ENCODE assay signal across 10 cellular contexts in the genomic region with DNA sequence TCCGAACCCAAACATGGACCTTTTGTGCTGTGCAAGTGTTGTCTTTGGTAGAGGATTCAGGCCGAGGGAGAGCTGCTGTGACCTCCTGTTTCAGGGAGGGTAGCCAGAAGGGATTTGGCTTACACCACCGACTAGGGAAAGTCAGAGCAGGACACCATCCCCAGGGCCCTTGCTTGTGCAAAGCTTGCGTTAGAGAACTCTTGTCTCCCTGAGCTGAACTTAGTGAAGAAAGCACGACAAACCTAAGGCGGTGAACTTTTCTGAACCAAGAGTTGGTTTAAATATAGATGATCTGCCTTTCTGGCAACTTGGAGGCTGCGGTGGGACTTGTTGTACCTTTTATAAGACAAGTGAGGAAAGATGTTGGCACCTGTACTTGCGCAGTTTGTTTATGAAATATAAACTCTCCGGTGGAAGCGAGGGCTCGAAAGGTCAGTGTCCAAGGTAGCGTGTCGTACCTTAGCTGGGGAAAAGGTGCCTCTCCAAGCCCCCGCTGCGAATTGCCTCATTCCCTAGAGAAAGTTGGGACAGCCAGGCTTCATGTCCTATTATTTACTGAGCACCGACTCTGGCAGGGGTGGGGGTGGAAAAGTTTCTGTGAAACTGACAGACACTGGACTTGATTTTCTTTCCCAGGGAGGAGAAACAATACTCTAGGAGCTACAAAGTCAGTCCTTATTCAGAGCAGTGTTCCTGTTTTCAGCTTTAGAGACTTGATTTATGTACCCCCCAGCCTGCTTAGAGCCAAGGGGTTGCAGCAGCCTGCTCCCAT. TPM values are rescaled to one million over a fixed set of nuclear protein-coding genes. Genes with fewer than 3 reads are reported as not detected.
DNase-seq lines count a peak whose midpoint lies in the region; ATAC-seq, FAIRE-seq and TF ChIP-seq lines count a peak whose summit lies in the region.
"Had no signal": no experiment of that assay in that cellular context is flagged by ENCODE, and none has a peak within 500 bp of the region (broad histone marks: within the 10 kb centered on the region; RNA-seq: fewer than 3 reads in every experiment).

No MANE protein-coding gene starts in this region.

- peak overlapping the region; percentile 97 to 100 for H3K27ac ChIP-seq in aorta (ENCODE audit: low read depth in 1 of 2, low read length in 2 of 2)

- no peaks in the 10 kb centered on the region for H3K36me3 ChIP-seq in aorta (ENCODE audit: control insufficient read depth in 1 of 2, insufficient read depth in 2 of 2, low read length in 1 of 2)

- H3K4me1 Mint-ChIP-seq in natural killer cell (peaks cover 63% of the 10 kb centered on the region in 2 donors), nephron progenitor cell (peaks cover 91% of the 10 kb centered on the region)
- peaks cover 45 to 51% of the 10 kb centered on the region in 2 donors for H3K4me1 Mint-ChIP-seq in natural killer cell treated with Interleukin-12 subunit alpha and Interleukin-12 subunit beta and Interleukin-15 and Interleukin-18, amount 100 ng/mL, for 72 hours (ENCODE audit: low read depth in 2 of 2)

- H3K36me3 Mint-ChIP-seq in natural killer cell (no peaks in the 10 kb centered on the region), nephron progenitor cell (ENCODE audit: low read depth) (no peaks in the 10 kb centered on the region)
- no peaks in the 10 kb centered on the region for H3K36me3 Mint-ChIP-seq in natural killer cell treated with Interleukin-12 subunit alpha and Interleukin-12 subunit beta and Interleukin-15 and Interleukin-18, amount 100 ng/mL, for 72 hours

- H3K4me3 ChIP-seq in fibroblast of mammary gland (ENCODE audit: control insufficient read depth, low read depth, low read length) (peak overlapping the region; percentile 11), aorta (ENCODE audit: low read length in 2 of 2) (no peak overlapping the region)

- no peak overlapping the region for H3K4me3 Mint-ChIP-seq in natural killer cell
- no peak overlapping the region for H3K4me3 Mint-ChIP-seq in natural killer cell treated with Interleukin-12 subunit alpha and Interleukin-12 subunit beta and Interleukin-15 and Interleukin-18, amount 100 ng/mL, for 72 hours
- peak overlapping the region; percentile 81 for H3K4me3 Mint-ChIP-seq in nephron progenitor cell
- H3K4me3 Mint-ChIP-seq: CD8-positive, alpha-beta memory T cell had no signal

- no peaks in the 10 kb centered on the region for H3K9me3 ChIP-seq in aorta (ENCODE audit: control insufficient read depth, low read length)

- DNase-seq in natural killer cell (no peak), fibroblast of mammary gland (ENCODE audit: low read depth) (peak; percentile 74), nephron progenitor cell (no peak), aorta (peak; percentile 81 to 82), NCI-H1092 (lab: John Stamatoyannopoulos, UW) (no peak), RCC 7860 (ENCODE audit: low spot score) (no peak), NCI-H748 treated with DMSO at 0.1 percent for 48 hours (lab: John Stamatoyannopoulos, UW) (no peak)
- DNase-seq in natural killer cell treated with Interleukin-12 subunit alpha and Interleukin-12 subunit beta and Interleukin-15 and Interleukin-18, amount 100 ng/mL, for 72 hours (ENCODE audit: low spot score): no peak
- DNase-seq: NCI-H1436 had no signal

- ATAC-seq in natural killer cell: no peak
- ATAC-seq in natural killer cell treated with Interleukin-12 subunit alpha and Interleukin-12 subunit beta and Interleukin-15 and Interleukin-18, amount 100 ng/mL, for 72 hours: no peak
- peak; percentile 82 for ATAC-seq in aorta (ENCODE audit: low FRiP score)

- 1 to 5% methylated on average over 16 of the region's 16 CpGs for WGBS in aorta, 2 donors

- H3K9me3 Mint-ChIP-seq in natural killer cell: no peaks in the 10 kb centered on the region
- H3K9me3 Mint-ChIP-seq in natural killer cell treated with Interleukin-12 subunit alpha and Interleukin-12 subunit beta and Interleukin-15 and Interleukin-18, amount 100 ng/mL, for 72 hours: no peaks in the 10 kb centered on the region
- H3K9me3 Mint-ChIP-seq in nephron progenitor cell: no peaks in the 10 kb centered on the region
- H3K9me3 Mint-ChIP-seq: CD8-positive, alpha-beta memory T cell had no signal

- peaks cover 0 to 6% of the 10 kb centered on the region in 2 donors for H3K4me1 ChIP-seq in aorta (ENCODE audit: control insufficient read depth in 1 of 2, insufficient read depth in 2 of 2, low read length in 2 of 2)

- no peak for FAIRE-seq in RCC 7860 (lab: Jason Lieb, UNC)

- no peaks in the 10 kb centered on the region for H3K27me3 ChIP-seq in aorta (ENCODE audit: control insufficient read depth in 1 of 2, insufficient read depth in 2 of 2, low read length in 1 of 2)

- TF ChIP-seq CTCF in natural killer cell (IDR thresholded peaks at IDR 0.05): no peak
- TF ChIP-seq CTCF in fibroblast of mammary gland (conservative IDR thresholded peaks at IDR 0.05; ENCODE audit: control insufficient read depth, insufficient read depth, low read depth, low read length): no peak
- no peak for TF ChIP-seq CTCF in nephron progenitor cell (IDR thresholded peaks at IDR 0.05)

- intact Hi-C loops in natural killer cell (cut with micrococcal nuclease) (no loop called here), aorta (cut with DNase I) (loop anchor here (2.0 to 5.0 kb wide), 3 partner anchors 17 to 42 kb away; a partner anchor contains a TSS)

- H3K27me3 Mint-ChIP-seq in natural killer cell (ENCODE audit: low read depth in 2 of 2): no peaks in the 10 kb centered on the region
- H3K27me3 Mint-ChIP-seq in natural killer cell treated with Interleukin-12 subunit alpha and Interleukin-12 subunit beta and Interleukin-15 and Interleukin-18, amount 100 ng/mL, for 72 hours: no peaks in the 10 kb centered on the region
- no peaks in the 10 kb centered on the region for H3K27me3 Mint-ChIP-seq in nephron progenitor cell (ENCODE audit: low read depth, poor library complexity)
- H3K27me3 Mint-ChIP-seq: CD8-positive, alpha-beta memory T cell had no signal

- peak overlapping the region; percentile 29 to 84 for H3K27ac Mint-ChIP-seq in natural killer cell
- H3K27ac Mint-ChIP-seq in natural killer cell treated with Interleukin-12 subunit alpha and Interleukin-12 subunit beta and Interleukin-15 and Interleukin-18, amount 100 ng/mL, for 72 hours: no peak overlapping the region
- H3K27ac Mint-ChIP-seq in nephron progenitor cell: peak overlapping the region; percentile 99

RNA-seq across cellular contexts. Expression of a gene that starts 31.6 kb away (rescaled TPM):
- 10 to 100 TPM; 34.6 to 48.4 (median 47.9) TPM for total RNA-seq in natural killer cell
- total RNA-seq in natural killer cell treated with Interleukin-12 subunit alpha and Interleukin-12 subunit beta and Interleukin-15 and Interleukin-18, amount 100 ng/mL, for 72 hours: 10 to 100 TPM; 21.0 to 33.1 TPM
- 10 to 100 TPM; 81.1 to 84.7 TPM for total RNA-seq in aorta
- 10 to 100 TPM; 22.4 to 41.7 TPM for polyA plus RNA-seq in aorta

Comparison
In these comparisons a context has a peak if more than half of its experiments do, and no peak if none do; other contexts are left out.
1. H3K27ac Mint-ChIP-seq: peak in natural killer cell (2 of 2) and nephron progenitor cell (single experiment); none in natural killer cell treated with Interleukin-12 subunit alpha and Interleukin-12 subunit beta and Interleukin-15 and Interleukin-18, amount 100 ng/mL, for 72 hours (0 of 2).
2. DNase-seq: peak in fibroblast of mammary gland (single experiment) and aorta (2 of 2); none in natural killer cell (single experiment), natural killer cell treated with Interleukin-12 subunit alpha and Interleukin-12 subunit beta and Interleukin-15 and Interleukin-18, amount 100 ng/mL, for 72 hours (single experiment), nephron progenitor cell (single experiment), NCI-H1092 (single experiment), RCC 7860 (single experiment) and NCI-H748 treated with DMSO at 0.1 percent for 48 hours (single experiment).